3 cellular contexts compared by ENCODE assay signal in genomic region chr1:22131062-22131461, GRCh38. TPM values are rescaled to one million over a fixed set of nuclear protein-coding genes. Genes with fewer than 3 reads are reported as not detected.
"Had no signal": no experiment of that assay in that cellular context is flagged by ENCODE, and none has a peak within 500 bp of the region (broad histone marks: within the 10 kb centered on the region; RNA-seq: fewer than 3 reads in every experiment).

No MANE protein-coding gene starts in this region.

- H3K4me3 ChIP-seq: GM12878 had no signal

- DNase-seq: GDM1, GF-D8 had no signal

RNA-seq across cellular contexts. Expression of gene WNT4, which starts 11.8 kb away (rescaled TPM):
- total RNA-seq: GM12878 had no signal
